8 cellular contexts compared by ENCODE assay signal in genomic region chr19:12721656-12722565, GRCh38. TPM values are rescaled to one million over a fixed set of nuclear protein-coding genes. Genes with fewer than 3 reads are reported as not detected.
DNase-seq lines count a peak whose midpoint lies in the region; ATAC-seq and TF ChIP-seq lines count a peak whose summit lies in the region.

No MANE protein-coding gene starts in this region.

- peaks cover 0 to 17% (median 0%) of the 10 kb centered on the region in 3 donors for H3K36me3 ChIP-seq in Peyer's patch

- H3K4me3 ChIP-seq in AG04450 (ENCODE audit: low read depth, low read length) (peak overlapping the region; percentile 83), Peyer's patch (peak overlapping the region; percentile 89 to 97 (median 92))

- no peaks in the 10 kb centered on the region; the same call in 1 of the 2 replicates for H3K9me3 ChIP-seq in AG04450 (ENCODE audit: control insufficient read depth, insufficient read depth, low read length)
- H3K9me3 ChIP-seq in Peyer's patch: no peaks in the 10 kb centered on the region

- no peaks in the 10 kb centered on the region for H3K27me3 Mint-ChIP-seq in activated naive CD8-positive, alpha-beta T cell

- TF ChIP-seq CTCF in AG04450 (IDR thresholded peaks at IDR 0.05; ENCODE audit: low read depth, low read length): no peak
- no peak for TF ChIP-seq CTCF in Peyer's patch (IDR thresholded peaks at IDR 0.05)
- TF ChIP-seq CTCF in omental fat pad (IDR thresholded peaks at IDR 0.05): no peak

- peak overlapping the region; percentile 78 for H3K27ac ChIP-seq in AG04450 (ENCODE audit: low read depth, low read length)
- peak overlapping the region; percentile 88 to 94 (median 92) for H3K27ac ChIP-seq in Peyer's patch

- TF ChIP-seq POLR2A in GM18526 (IDR thresholded peaks at IDR 0.05; ENCODE audit: extremely low read depth, insufficient read length): peak; percentile 36
- TF ChIP-seq POLR2A in Peyer's patch (IDR thresholded peaks at IDR 0.05): no peak

- DNase-seq in AG04450 (ENCODE audit: low read depth, low spot score): peak; percentile 45
- peak; percentile 52 to 81 (median 75) for DNase-seq in Peyer's patch
- DNase-seq in globus pallidus (ENCODE audit: low spot score): peak; percentile 62
- no peak for DNase-seq in omental fat pad (ENCODE audit: low spot score)
- no peak for DNase-seq in 8988T

- peak; percentile 15 for ATAC-seq in HG03196 (IDR thresholded peaks at IDR 0.05; ENCODE audit: unreplicated experiment)
- ATAC-seq in omental fat pad (ENCODE audit: low FRiP score): peak; percentile 47

- POLR2A ChIA-PET in AG04450 (lab: Yijun Ruan, JAX): interaction anchor here (0.6 to 3.3 kb wide), 8 partner anchors 12 to 150 kb away, joined by 3 to 25 read pairs (median 6); partner anchors contain the start of genes GET3, JUNB, MAN2B1 and TRIR

- H3K27me3 ChIP-seq in AG04450 (ENCODE audit: control insufficient read depth, insufficient read depth, low read length): no peaks in the 10 kb centered on the region
- no peaks in the 10 kb centered on the region for H3K27me3 ChIP-seq in Peyer's patch

- peaks cover 22% of the 10 kb centered on the region for H3K4me1 Mint-ChIP-seq in activated naive CD8-positive, alpha-beta T cell (ENCODE audit: low read depth)

- CTCF ChIA-PET in AG04450 (lab: Charles Lee): interaction anchor here (0.6 to 1.8 kb wide), 4 partner anchors 12 to 75 kb away, joined by 3 to 8 read pairs (median 4); no protein-coding TSS in a partner anchor

- H3K9me3 Mint-ChIP-seq in activated naive CD8-positive, alpha-beta T cell (ENCODE audit: low read depth): no peaks in the 10 kb centered on the region

- H3K4me3 Mint-ChIP-seq in activated naive CD8-positive, alpha-beta T cell: peak overlapping the region; percentile 99

- H3K36me3 Mint-ChIP-seq in activated naive CD8-positive, alpha-beta T cell: peaks cover 14% of the 10 kb centered on the region

- peak overlapping the region; percentile 64 for H3K27ac Mint-ChIP-seq in activated naive CD8-positive, alpha-beta T cell

- peaks cover 0 to 29% (median 11%) of the 10 kb centered on the region in 4 donors for H3K4me1 ChIP-seq in Peyer's patch

RNA-seq across cellular contexts. Expression of gene TNPO2, which starts 1.8 kb away (rescaled TPM):
- polyA plus RNA-seq in AG04450 (2011; rRNA removed): 47.3 and 58.8 TPM in 2 replicates
- 187 and 198 TPM in 2 replicates for polyA minus RNA-seq in AG04450 (2011; rRNA and poly(A)+ RNA removed)
- total RNA-seq in Peyer's patch (100 to 1,000 TPM in 3 of 4 donors, 10 to 100 TPM in 1; 39.1 to 131 (median 103) TPM), omental fat pad (10 to 100 TPM; 44.8 to 95.4 (median 55.8) TPM)

RNA-seq across cellular contexts. Expression of gene TRIR, which starts 12.6 kb away (rescaled TPM):
- 147 and 161 TPM in 2 replicates for polyA plus RNA-seq in AG04450 (2011; rRNA removed)
- polyA minus RNA-seq in AG04450 (2011; rRNA and poly(A)+ RNA removed): 42.2 and 48.6 TPM in 2 replicates
- total RNA-seq in Peyer's patch (100 to 1,000 TPM; 134 to 297 (median 185) TPM), omental fat pad (100 to 1,000 TPM; 309 to 348 (median 323) TPM)

RNA-seq across cellular contexts. Expression of gene GET3, which starts 15.4 kb away (rescaled TPM):
- 114 and 129 TPM in 2 replicates for polyA plus RNA-seq in AG04450 (2011; rRNA removed)
- 59.1 and 81.4 TPM in 2 replicates for polyA minus RNA-seq in AG04450 (2011; rRNA and poly(A)+ RNA removed)
- 10 to 100 TPM; 23.1 to 31.9 (median 30.5) TPM for total RNA-seq in Peyer's patch
- total RNA-seq in omental fat pad: 10 to 100 TPM; 36.6 to 55.4 (median 48.9) TPM

RNA-seq across cellular contexts. Expression of gene FBXW9, which starts 25.5 kb away (rescaled TPM):
- polyA plus RNA-seq in AG04450 (2011; rRNA removed): 4.8 and 7.2 TPM in 2 replicates
- polyA minus RNA-seq in AG04450 (2011; rRNA and poly(A)+ RNA removed): 3.0 and 5.3 TPM in 2 replicates
- total RNA-seq in Peyer's patch: 1 to 10 TPM in 3 of 4 donors, not detected in 1; 6.3 to 9.9 (median 7.0) TPM
- total RNA-seq in omental fat pad: 1 to 10 TPM; 3.2 to 5.6 (median 4.4) TPM

RNA-seq across cellular contexts. Expression of gene BEST2, which starts 29.7 kb away (rescaled TPM):
- not detected in 2 replicates for polyA plus RNA-seq in AG04450 (2011; rRNA removed)
- polyA minus RNA-seq in AG04450 (2011; rRNA and poly(A)+ RNA removed): not detected in 2 replicates
- total RNA-seq in Peyer's patch (10 to 100 TPM in 3 of 4 donors, not detected in 1; 20.5 to 82.0 (median 40.6) TPM), omental fat pad (not detected)

Comparison
In these comparisons a context has a peak if more than half of its experiments do, and no peak if none do; other contexts are left out.
1. DNase-seq: peak in AG04450 (single experiment), Peyer's patch (3 of 3) and globus pallidus (single experiment); none in omental fat pad (single experiment) and 8988T (single experiment).